Comparison of ENCODE assay signal across 1 cellular context in genomic region chr11:65136515-65137096, GRCh38.
TF ChIP-seq lines count a peak whose summit lies in the region.

No MANE protein-coding gene starts in this region.

TF ChIP-seq in K562, 482 proteins besides CTCF, POLR2A, EP300 and RAD21:
- no peak for TF ChIP-seq KDM4B (IDR thresholded peaks at IDR 0.05; ENCODE audit: borderline replicate concordance in 2 of 2, low read depth in 1 of 2)
